In genomic region chr2:8641516-8641915, GRCh38 we compare ENCODE assay signal across 17 cellular contexts.
"Had no signal": no experiment of that assay in that cellular context is flagged by ENCODE, and none has a peak within 500 bp of the region (broad histone marks: within the 10 kb centered on the region; RNA-seq: fewer than 3 reads in every experiment).

No MANE protein-coding gene starts in this region.

- H3K27ac Mint-ChIP-seq: activated naive CD4-positive, alpha-beta T cell treated with anti-CD3 and anti-CD28 coated beads, Interleukin-2, amount 50 U/mL, for 24 hours; activated T-cell treated with anti-CD3 and anti-CD28 coated beads, Interleukin-2, amount 50 U/mL, for 72 hours; stimulated activated naive B cell treated with anti-CD40 and anti-IgM and Interleukin-4, amounts not matched to agents 10 μg/mL and 1 μg/mL and 100 μg/mL, for 72 hours had no signal

- H3K36me3 ChIP-seq: left lung, neutrophil, vagina had no signal

- H3K4me1 Mint-ChIP-seq: activated naive CD4-positive, alpha-beta T cell treated with anti-CD3 and anti-CD28 coated beads, Interleukin-2, amount 50 U/mL, for 24 hours; stimulated activated naive B cell treated with anti-CD40 and anti-IgM and Interleukin-4, amounts not matched to agents 10 μg/mL and 1 μg/mL and 100 μg/mL, for 72 hours had no signal

- H3K27me3 Mint-ChIP-seq: activated naive CD4-positive, alpha-beta T cell treated with anti-CD3 and anti-CD28 coated beads, Interleukin-2, amount 50 U/mL, for 24 hours had no signal

- H3K9me3 ChIP-seq: left lung, neutrophil, vagina had no signal

- DNase-seq: activated CD4-positive, alpha-beta T cell treated with anti-CD3 and anti-CD28 coated beads, Interleukin-2, amount 50 U/mL, for 1 hour; activated CD4-positive, CD25-positive, alpha-beta regulatory T cell treated with anti-CD3 and anti-CD28 coated beads, Interleukin-2, amount 50 U/mL, for 72 hours; activated CD8-positive, alpha-beta memory T cell treated with anti-CD3 and anti-CD28 coated beads for 24 hours; activated CD8-positive, alpha-beta memory T cell treated with anti-CD3 and anti-CD28 coated beads, Interleukin-2, amount 50 U/mL, for 48 hours; activated effector memory CD4-positive, alpha-beta T cell treated with anti-CD3 and anti-CD28 coated beads, Interleukin-2, amount 50 U/mL, for 16 hours; activated T-cell treated with anti-CD3 and anti-CD28 coated beads, Interleukin-2, amount 50 U/mL, for 72 hours; dermis blood vessel endothelial cell; foreskin melanocyte; glutamatergic neuron; midbrain; stimulated activated naive B cell treated with anti-CD40 and anti-IgM and Interleukin-4, amounts not matched to agents 10 μg/mL and 1 μg/mL and 100 μg/mL, for 72 hours; T1000 had no signal

- H3K27me3 ChIP-seq: left lung, neutrophil, vagina had no signal

- H3K4me3 ChIP-seq: left lung, vagina had no signal

- H3K9me3 Mint-ChIP-seq: activated naive CD4-positive, alpha-beta T cell treated with anti-CD3 and anti-CD28 coated beads, Interleukin-2, amount 50 U/mL, for 24 hours; activated T-cell treated with anti-CD3 and anti-CD28 coated beads, Interleukin-2, amount 50 U/mL, for 72 hours had no signal

- H3K4me3 Mint-ChIP-seq: activated naive CD4-positive, alpha-beta T cell treated with anti-CD3 and anti-CD28 coated beads, Interleukin-2, amount 50 U/mL, for 24 hours; activated T-cell treated with anti-CD3 and anti-CD28 coated beads, Interleukin-2, amount 50 U/mL, for 72 hours; stimulated activated naive B cell treated with anti-CD40 and anti-IgM and Interleukin-4, amounts not matched to agents 10 μg/mL and 1 μg/mL and 100 μg/mL, for 72 hours had no signal

- H3K27ac ChIP-seq: epithelial cell of prostate, left lung, neutrophil had no signal

- ATAC-seq: activated T-cell treated with anti-CD3 and anti-CD28 coated beads, Interleukin-2, amount 50 U/mL, for 72 hours; left lung; stimulated activated naive B cell treated with anti-CD40 and anti-IgM and Interleukin-4, amounts not matched to agents 10 μg/mL and 1 μg/mL and 100 μg/mL, for 72 hours had no signal
